ENCODE assay signal across 24 cellular contexts in the genomic region with DNA sequence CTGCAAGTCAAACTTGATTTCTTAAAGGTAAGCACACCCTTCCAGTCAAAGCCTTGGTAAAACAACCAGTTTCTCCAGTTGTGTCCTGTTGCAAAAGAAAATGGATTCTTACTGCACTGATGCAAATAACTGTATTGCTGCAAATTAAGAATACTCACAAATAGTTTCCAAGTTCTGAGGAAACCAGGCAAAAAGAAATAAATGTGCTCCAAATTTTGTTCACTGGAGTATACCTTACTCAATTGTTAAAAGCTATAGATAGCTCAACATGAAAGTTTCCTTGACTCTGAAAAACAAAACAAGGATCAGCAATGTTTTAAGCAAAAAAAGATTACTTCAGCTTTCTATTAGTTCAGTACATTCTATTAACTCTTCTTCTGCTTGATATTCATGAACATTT.
"Had no signal": no experiment of that assay in that cellular context is flagged by ENCODE, and none has a peak within 500 bp of the region (broad histone marks: within the 10 kb centered on the region; RNA-seq: fewer than 3 reads in every experiment).

No MANE protein-coding gene starts in this region.

- H3K4me1 ChIP-seq: colonic mucosa had no signal

- H3K27me3 ChIP-seq: colonic mucosa, gastrocnemius medialis, neutrophil had no signal

- DNase-seq: activated B cell treated with CpG ODN at 0.5 μM for 24 hours; activated CD4-positive, alpha-beta T cell treated with anti-CD3 and anti-CD28 coated beads, Interleukin-2, amount 50 U/mL, for 1 hour; activated CD8-positive, alpha-beta T cell treated with anti-CD3 and anti-CD28 coated beads for 36 hours; activated naive CD8-positive, alpha-beta T cell treated with anti-CD3 and anti-CD28 coated beads, Interleukin-2, amount 50 U/mL, for 24 hours; activated T-cell treated with anti-CD3 and anti-CD28 coated beads, Interleukin-2, amount 50 U/mL, for 4 hours; colonic mucosa; effector CD8-positive, alpha-beta T cell; erythroblast; gastrocnemius medialis; hippocampal formation; left cardiac atrium; mammary epithelial cell; naive B cell; nephron progenitor cell; stimulated activated CD4-positive, alpha-beta T cell treated with anti-CD3 and anti-CD28 coated beads, Interleukin-12 subunit alpha, Interleukin-12 subunit beta, amount 100 ng/mL, for 4 hours; stimulated activated CD4-positive, alpha-beta T cell treated with anti-CD3 and anti-CD28 coated beads, Interleukin-4, amount 100 ng/mL, for 1 hour; T-helper 2 cell; trophoblast cell had no signal

- FAIRE-seq: keratinocyte, urothelium cell line had no signal

- H3K36me3 ChIP-seq: colonic mucosa, gastrocnemius medialis, neutrophil, thoracic aorta had no signal

- H3K9me3 ChIP-seq: colonic mucosa, gastrocnemius medialis, thoracic aorta had no signal

- H3K27ac ChIP-seq: colonic mucosa, gastrocnemius medialis, neutrophil, thoracic aorta had no signal

- H3K4me3 ChIP-seq: colonic mucosa, gastrocnemius medialis, skin epidermis, thoracic aorta had no signal

- ATAC-seq: activated CD8-positive, alpha-beta T cell treated with anti-CD3 and anti-CD28 coated beads for 36 hours; activated naive CD8-positive, alpha-beta T cell treated with anti-CD3 and anti-CD28 coated beads, Interleukin-2, amount 50 U/mL, for 24 hours; activated T-cell treated with anti-CD3 and anti-CD28 coated beads, Interleukin-2, amount 50 U/mL, for 4 hours; gastrocnemius medialis; left cardiac atrium; sciatic nerve had no signal
